In genomic region chr1:44334968-44335367, GRCh38 we compare ENCODE assay signal across 34 cellular contexts.
"Had no signal": no experiment of that assay in that cellular context is flagged by ENCODE, and none has a peak within 500 bp of the region (broad histone marks: within the 10 kb centered on the region; RNA-seq: fewer than 3 reads in every experiment).

No MANE protein-coding gene starts in this region.

- H3K4me3 ChIP-seq: MG63 had no signal

- DNase-seq: Karpas-422, Kasumi-1, MG63, MM.1S, MV-4-11, NCI-H1048, NCI-H1092, NCI-H1092 treated with DMSO at 0.1 percent for 48 hours, NCI-H1105, NCI-H1105 treated with DMSO at 0.1 percent for 48 hours, NCI-H1417, NCI-H1417 treated with DMSO at 0.1 percent for 48 hours, NCI-H1436, NCI-H1436 treated with DMSO at 0.1 percent for 48 hours, NCI-H146, NCI-H1694, NCI-H1694 treated with DMSO at 0.1 percent for 48 hours, NCI-H187, NCI-H187 treated with DMSO at 0.1 percent for 48 hours, NCI-H1930, NCI-H2029, NCI-H2029 treated with DMSO at 0.1 percent for 48 hours, NCI-H2081, NCI-H2081 treated with DMSO at 0.1 percent for 48 hours, NCI-H2107, NCI-H2171, NCI-H2171 treated with DMSO at 0.1 percent for 48 hours, NCI-H2227 treated with DMSO at 0.1 percent for 48 hours, NCI-H226, NCI-H345, NCI-H446, NCI-H446 treated with DMSO at 0.1 percent for 48 hours, NCI-H510A, NCI-H510A treated with DMSO at 0.1 percent for 48 hours had no signal

- H3K27me3 ChIP-seq: MG63 had no signal
